Comparison of ENCODE assay signal across 8 cellular contexts in the genomic region with DNA sequence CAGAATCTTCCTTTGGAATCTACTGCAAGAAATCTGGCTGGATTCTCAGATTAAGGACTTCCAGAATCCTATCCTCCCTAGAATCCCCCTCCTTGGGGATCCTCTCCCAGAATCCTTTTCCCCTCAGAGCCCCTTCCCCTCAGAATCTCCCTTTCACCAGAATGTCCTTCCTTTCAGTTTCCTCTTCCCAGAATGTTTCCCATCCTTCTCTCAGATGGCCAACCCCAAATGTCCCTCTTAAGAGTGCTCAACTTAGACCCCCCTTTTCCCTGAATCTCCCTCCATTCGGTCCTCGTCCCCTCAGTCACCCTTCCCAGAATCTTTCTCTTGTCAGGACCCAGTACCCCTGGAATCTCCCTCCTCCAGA. TPM values are rescaled to one million over a fixed set of nuclear protein-coding genes. Genes with fewer than 3 reads are reported as not detected.
DNase-seq lines count a peak whose midpoint lies in the region; ATAC-seq and TF ChIP-seq lines count a peak whose summit lies in the region.

No MANE protein-coding gene starts in this region.

- peak overlapping the region; percentile 77 for H3K4me3 ChIP-seq in GM23248
- peak overlapping the region; percentile 96 for H3K4me3 ChIP-seq in WERI-Rb-1 (ENCODE audit: low read depth, low read length)
- peak overlapping the region; percentile 90 for H3K4me3 ChIP-seq in skeletal muscle satellite cell (ENCODE audit: low read length)

- DNase-seq in GM23248, result peak; percentile 38
- no peak for DNase-seq in WERI-Rb-1
- DNase-seq in foreskin keratinocyte, result no peak
- no peak for DNase-seq in GM19238 (ENCODE audit: insufficient read length, low spot score)
- DNase-seq in SKM-1 treated with dmso at 0.1 percent for 144 hours (lab: John Stamatoyannopoulos, UW; ENCODE audit: unreplicated experiment), result no peak
- no peak for DNase-seq in CD1c-positive myeloid dendritic cell (ENCODE audit: extremely low spot score)
- DNase-seq in stimulated activated naive CD4-positive, alpha-beta T cell treated with Interleukin-2 at 50 U/mL for 16 hours (lab: John Stamatoyannopoulos, UW), result no peak

- peak overlapping the region; percentile 85 for H3K4me2 ChIP-seq in GM23248 (ENCODE audit: unreplicated experiment)
- H3K4me2 ChIP-seq in skeletal muscle satellite cell (ENCODE audit: low read length), result peak overlapping the region; percentile 91

- peaks cover 30% of the 10 kb centered on the region for H3K79me2 ChIP-seq in GM23248 (ENCODE audit: insufficient read depth)

- peak overlapping the region; percentile 91 for H3K9ac ChIP-seq in GM23248
- peak overlapping the region; percentile 92 for H3K9ac ChIP-seq in skeletal muscle satellite cell (ENCODE audit: low read depth, low read length)

- no peaks in the 10 kb centered on the region for H4K20me1 ChIP-seq in GM23248 (ENCODE audit: insufficient read depth)

- peaks cover 49% of the 10 kb centered on the region for H3F3A ChIP-seq in GM23248 (ENCODE audit: insufficient read depth)

- no peak for TF ChIP-seq CTCF in WERI-Rb-1 (IDR thresholded peaks at IDR 0.05; ENCODE audit: low read depth, low read length)
- TF ChIP-seq CTCF in foreskin keratinocyte (conservative IDR thresholded peaks at IDR 0.05), result no peak

- 0 to 20% methylated on average over 2 of the region's 2 CpGs for WGBS in GM23248 (ENCODE audit: low coverage in 1 of 2, low lambda C conversion rate in 2 of 2, missing lambda C conversion rate in 2 of 2), 2 experiments

- H3K9me2 ChIP-seq in GM23248 (ENCODE audit: insufficient read depth), result no peaks in the 10 kb centered on the region

- no peak for ATAC-seq in foreskin keratinocyte

- H3K36me3 ChIP-seq in GM23248 (ENCODE audit: low read depth) (peaks cover 26% of the 10 kb centered on the region), WERI-Rb-1 (peaks cover 42% of the 10 kb centered on the region), skeletal muscle satellite cell (ENCODE audit: insufficient read depth, low read length) (peaks cover 33% of the 10 kb centered on the region)

- H3K27ac ChIP-seq in GM23248, result peak overlapping the region; percentile 76
- peak overlapping the region; percentile 91 for H3K27ac ChIP-seq in WERI-Rb-1
- H3K27ac ChIP-seq in foreskin keratinocyte, result peak overlapping the region; percentile 71

- H3K9me3 ChIP-seq in GM23248 (ENCODE audit: low read depth) (no peaks in the 10 kb centered on the region), WERI-Rb-1 (ENCODE audit: severe bottlenecking) (no peaks in the 10 kb centered on the region), skeletal muscle satellite cell (replicated peaks; ENCODE audit: low read length) (no peaks in the 10 kb centered on the region)

- H3K4me1 ChIP-seq in GM23248 (ENCODE audit: insufficient read depth), result peaks cover 15% of the 10 kb centered on the region
- H3K4me1 ChIP-seq in foreskin keratinocyte, result peaks cover 5% of the 10 kb centered on the region
- peaks cover 24% of the 10 kb centered on the region for H3K4me1 ChIP-seq in skeletal muscle satellite cell (ENCODE audit: control insufficient read depth, insufficient read depth, low read length)

- H2AFZ ChIP-seq in GM23248, result peak overlapping the region; percentile 77

- H3K27me3 ChIP-seq in GM23248 (replicated peaks; ENCODE audit: insufficient read depth) (no peaks in the 10 kb centered on the region), WERI-Rb-1 (ENCODE audit: insufficient read depth, low read depth, severe bottlenecking) (no peaks in the 10 kb centered on the region), foreskin keratinocyte (no peaks in the 10 kb centered on the region), skeletal muscle satellite cell (ENCODE audit: control insufficient read depth, insufficient read depth, low read length) (no peaks in the 10 kb centered on the region)

- in situ Hi-C loops in GM23248 (cut with MboI), result no loop called here

RNA-seq across cellular contexts. Expression of a gene that starts 0.6 kb away (rescaled TPM):
- total RNA-seq in GM23248 (2014; rRNA removed; shearing (Covaris generic)), result 91.2 and 136 TPM in 2 replicates
- polyA plus RNA-seq in GM23248 (2016; fragmentation: Nextera tagmentation; extraction: Ambion mirVana) (542 and 556 TPM in 2 replicates), foreskin keratinocyte (2,748 and 2,922 TPM in 2 replicates)
- total RNA-seq in foreskin keratinocyte, result 178 and 323 TPM in 2 replicates
- 42.8 and 55.0 TPM in 2 replicates for total RNA-seq in skeletal muscle satellite cell (2012; rRNA removed)

RNA-seq across cellular contexts. Expression of a gene that starts 9.0 kb away (rescaled TPM):
- total RNA-seq in GM23248 (2014; rRNA removed; shearing (Covaris generic)), result 76.5 and 87.4 TPM in 2 replicates
- polyA plus RNA-seq in GM23248 (2016; fragmentation: Nextera tagmentation; extraction: Ambion mirVana) (121 and 125 TPM in 2 replicates), foreskin keratinocyte (70.2 and 78.5 TPM in 2 replicates)
- 82.1 and 85.3 TPM in 2 replicates for total RNA-seq in foreskin keratinocyte
- 71.0 and 74.8 TPM in 2 replicates for total RNA-seq in skeletal muscle satellite cell (2012; rRNA removed)

RNA-seq across cellular contexts. Expression of a gene that starts 23.9 kb away (rescaled TPM):
- total RNA-seq in GM23248 (2014; rRNA removed; shearing (Covaris generic)), result 12.0 and 17.5 TPM in 2 replicates
- polyA plus RNA-seq in GM23248 (2016; fragmentation: Nextera tagmentation; extraction: Ambion mirVana), result 12.2 and 13.5 TPM in 2 replicates
- 19.9 and 26.4 TPM in 2 replicates for total RNA-seq in foreskin keratinocyte
- 8.4 and 14.0 TPM in 2 replicates for polyA plus RNA-seq in foreskin keratinocyte
- 11.1 and 12.4 TPM in 2 replicates for total RNA-seq in skeletal muscle satellite cell (2012; rRNA removed)

RNA-seq across cellular contexts. Expression of a gene that starts 29.7 kb away (rescaled TPM):
- 7.0 and 13.9 TPM in 2 replicates for total RNA-seq in GM23248 (2014; rRNA removed; shearing (Covaris generic))
- polyA plus RNA-seq in GM23248 (2016; fragmentation: Nextera tagmentation; extraction: Ambion mirVana), result 86.2 and 86.6 TPM in 2 replicates
- total RNA-seq in foreskin keratinocyte, result 35.0 and 38.1 TPM in 2 replicates
- polyA plus RNA-seq in foreskin keratinocyte, result 44.5 and 56.1 TPM in 2 replicates
- 8.6 and 10.5 TPM in 2 replicates for total RNA-seq in skeletal muscle satellite cell (2012; rRNA removed)

RNA-seq across cellular contexts. Expression of a gene that starts 44.3 kb away (rescaled TPM):
- 66.7 and 70.8 TPM in 2 replicates for total RNA-seq in GM23248 (2014; rRNA removed; shearing (Covaris generic))
- polyA plus RNA-seq in GM23248 (2016; fragmentation: Nextera tagmentation; extraction: Ambion mirVana), result 82.0 and 89.4 TPM in 2 replicates
- total RNA-seq in foreskin keratinocyte, result 87.9 and 99.1 TPM in 2 replicates
- polyA plus RNA-seq in foreskin keratinocyte, result 115 and 122 TPM in 2 replicates
- total RNA-seq in skeletal muscle satellite cell (2012; rRNA removed), result 65.7 TPM in 2 replicates
